In the genomic region with DNA sequence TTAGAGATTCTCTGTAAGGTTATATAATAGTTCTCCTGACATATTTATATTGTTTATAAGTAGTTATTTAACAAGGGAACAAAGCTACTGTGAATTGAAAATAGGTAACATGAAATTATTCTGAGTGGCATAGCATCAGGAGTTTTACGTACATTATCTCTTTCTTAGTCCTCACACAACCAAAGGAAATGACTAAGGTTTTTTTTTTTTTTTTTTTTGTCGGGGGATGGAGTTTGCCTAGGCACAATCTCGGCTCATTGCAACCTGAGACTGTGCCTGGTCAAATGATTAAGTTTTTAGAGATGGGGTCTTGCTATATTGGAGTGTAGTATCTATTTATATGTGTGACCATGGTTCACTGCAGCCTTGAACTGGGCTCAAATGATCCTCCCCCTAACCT, we compare ENCODE assay signal across 1 cellular context.
TF ChIP-seq lines count a peak whose summit lies in the region.

No MANE protein-coding gene starts in this region.

TF ChIP-seq in HEK293, 187 proteins besides CTCF, POLR2A, EP300 and RAD21:
- TF ChIP-seq ZNF664 (tag by site-specific recombination; IDR thresholded peaks at IDR 0.05) (0 out of 2 replicates have a peak, but pooled peaks have one; percentile 3), ZNF146 (tag by site-specific recombination; IDR thresholded peaks at IDR 0.05) (no peak)
